ENCODE assay signal across 8 cellular contexts in genomic region chr1:184386271-184387068, GRCh38. TPM values are rescaled to one million over a fixed set of nuclear protein-coding genes. Genes with fewer than 3 reads are reported as not detected.
DNase-seq lines count a peak whose midpoint lies in the region; ATAC-seq, FAIRE-seq and TF ChIP-seq lines count a peak whose summit lies in the region.

A gene with protein sequence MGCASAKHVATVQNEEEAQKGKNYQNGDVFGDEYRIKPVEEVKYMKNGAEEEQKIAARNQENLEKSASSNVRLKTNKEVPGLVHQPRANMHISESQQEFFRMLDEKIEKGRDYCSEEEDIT (plus strand): TSS chr1:184387029. CDS start chr1:184477510, 90,481 bp downstream.

- H3K9me3 Mint-ChIP-seq in activated CD4-positive, alpha-beta T cell treated with anti-CD3 and anti-CD28 coated beads for 36 hours (ENCODE audit: low read depth) = no peaks in the 10 kb centered on the region

- H3K9me3 ChIP-seq in A549 = no peaks in the 10 kb centered on the region

- peak; percentile 66 to 79 for DNase-seq in A549 (ENCODE audit: low read depth in 1 of 2, low spot score in 1 of 2)
- peak; percentile 85 for DNase-seq in NCI-H446 treated with DMSO at 0.1 percent for 48 hours (lab: John Stamatoyannopoulos, UW)
- peak; percentile 89 for DNase-seq in activated CD4-positive, alpha-beta T cell treated with anti-CD3 and anti-CD28 coated beads for 36 hours
- DNase-seq in stimulated activated CD4-positive, alpha-beta T cell treated with anti-CD3 and anti-CD28 coated beads, Interleukin-15, amount 100 ng/mL, for 48 hours (ENCODE audit: low read depth in 2 of 2) = peak; percentile 38 to 68

- H3K4me1 Mint-ChIP-seq in activated CD4-positive, alpha-beta T cell treated with anti-CD3 and anti-CD28 coated beads for 36 hours = peaks cover 12% of the 10 kb centered on the region

- WGBS in A549 (ENCODE audit: missing lambda C conversion rate) = 7% methylated on average over 17 of the region's 78 CpGs

- H3K27ac Mint-ChIP-seq in activated CD4-positive, alpha-beta T cell treated with anti-CD3 and anti-CD28 coated beads for 36 hours = peak within 1 kb of the TSS; percentile 38

- no peak for TF ChIP-seq CTCF in A549 (IDR thresholded peaks at IDR 0.05)

- peak; percentile 53 for TF ChIP-seq POLR2A in A549 (IDR thresholded peaks at IDR 0.05; ENCODE audit: low read length)

- peaks cover 18% of the 10 kb centered on the region for H3K4me1 ChIP-seq in A549

- ATAC-seq in A549 (peak; percentile 88 to 95), GM18519 (IDR thresholded peaks at IDR 0.05; ENCODE audit: low FRiP score, unreplicated experiment) (peak; percentile 56), HG03103 (IDR thresholded peaks at IDR 0.05; ENCODE audit: low read depth, unreplicated experiment) (peak; percentile 82)
- peak; percentile 95 for ATAC-seq in activated CD4-positive, alpha-beta T cell treated with anti-CD3 and anti-CD28 coated beads for 36 hours

- H3K4me3 ChIP-seq in A549 = peak within 1 kb of the TSS; percentile 79

- CTCF ChIA-PET in A549 (lab: Yijun Ruan, JAX) = interaction anchor here (0.6 to 1.3 kb wide), 7 partner anchors 8 to 278 kb away, joined by 3 to 4 read pairs (median 3); no protein-coding TSS in a partner anchor
- CTCF ChIA-PET in activated CD4-positive, alpha-beta T cell treated with anti-CD3 and anti-CD28 coated beads for 36 hours (lab: Charles Lee) = interaction anchor here (0.6 to 1.4 kb wide), 3 partner anchors 9 to 277 kb away, joined by 3 to 5 read pairs (median 3); no protein-coding TSS in a partner anchor

- no peaks in the 10 kb centered on the region for H3K36me3 Mint-ChIP-seq in activated CD4-positive, alpha-beta T cell treated with anti-CD3 and anti-CD28 coated beads for 36 hours (ENCODE audit: low read depth)

- no peak for TF ChIP-seq RAD21 in A549 (conservative IDR thresholded peaks at IDR 0.05 in 1 of 2, IDR thresholded peaks at IDR 0.05 in 1 of 2)

- FAIRE-seq in A549 (lab: Jason Lieb, UNC) = no peak

- no peak for TF ChIP-seq EP300 in A549 (IDR thresholded peaks at IDR 0.05)

- intact Hi-C loops in activated CD4-positive, alpha-beta T cell treated with anti-CD3 and anti-CD28 coated beads for 36 hours (cut with DNase I, micrococcal nuclease) = loop anchor here (1.0 to 10.0 kb wide), 12 partner anchors 106 to 914 kb away; partner anchors contain the start of genes ARPC5 (in 2 of the 2), TSEN15 (in 2 of the 2), COLGALT2 (in 1 of the 2) and EDEM3 (in 1 of the 2)

- H3K4me2 ChIP-seq in A549 = peak within 1 kb of the TSS; percentile 91

- peaks cover 44% of the 10 kb centered on the region for H3K27me3 Mint-ChIP-seq in activated CD4-positive, alpha-beta T cell treated with anti-CD3 and anti-CD28 coated beads for 36 hours

- POLR2A ChIA-PET in A549 (lab: Yijun Ruan, JAX) = interaction anchor here (0.7 to 1.3 kb wide), 5 partner anchors 24 to 304 kb away, joined by 3 to 6 read pairs (median 4); no protein-coding TSS in a partner anchor
- POLR2A ChIA-PET in activated CD4-positive, alpha-beta T cell treated with anti-CD3 and anti-CD28 coated beads for 36 hours (lab: Charles Lee) = interaction anchor here (1.2 kb wide), 1 partner anchor 277 kb away, joined by 3 read pairs; no protein-coding TSS in a partner anchor

- H3K27ac ChIP-seq in A549 = peak within 1 kb of the TSS; percentile 76 to 88
- H3K27ac ChIP-seq in cingulate gyrus (ENCODE audit: low read depth, low read length) = peak within 1 kb of the TSS; percentile 65
- peak within 1 kb of the TSS; percentile 52 for H3K27ac ChIP-seq in layer of hippocampus (ENCODE audit: low read depth, low read length)

- H3K4me3 Mint-ChIP-seq in activated CD4-positive, alpha-beta T cell treated with anti-CD3 and anti-CD28 coated beads for 36 hours = peak within 1 kb of the TSS; percentile 66

- H3K27me3 ChIP-seq in layer of hippocampus (ENCODE audit: control insufficient read depth, insufficient read depth, low read length) = no peaks in the 10 kb centered on the region

TF ChIP-seq in A549, 52 proteins besides CTCF, POLR2A, EP300 and RAD21:
- TF ChIP-seq JUN (IDR thresholded peaks at IDR 0.05) (peak in 1 of 2 experiments; percentile 55; a peak in 2 of 5 replicates), GATA3 (IDR thresholded peaks at IDR 0.05; ENCODE audit: borderline replicate concordance) (no peak), CBX2 (IDR thresholded peaks at IDR 0.05; ENCODE audit: borderline replicate concordance, low read depth) (no peak), TP53 (CRISPR knock-in tag; IDR thresholded peaks at IDR 0.05) (no peak), SMC3 (IDR thresholded peaks at IDR 0.05) (no peak), ZC3H11A (IDR thresholded peaks at IDR 0.05) (no peak), RNF2 (IDR thresholded peaks at IDR 0.05; ENCODE audit: borderline replicate concordance, low read depth) (no peak), EHF (CRISPR knock-in tag; IDR thresholded peaks at IDR 0.05) (no peak), NFE2L2 (conservative IDR thresholded peaks at IDR 0.05; ENCODE audit: low read length) (no peak), MAFK (IDR thresholded peaks at IDR 0.05; ENCODE audit: partially characterized antibody) (no peak), KDM5A (IDR thresholded peaks at IDR 0.05) (no peak), PHF8 (IDR thresholded peaks at IDR 0.05; ENCODE audit: borderline replicate concordance, low read depth) (no peak), ESRRA (IDR thresholded peaks at IDR 0.05; ENCODE audit: borderline replicate concordance, low read length) (no peak), POLR2AphosphoS2 (conservative IDR thresholded peaks at IDR 0.05; ENCODE audit: low read length) (no peak), BCL3 (IDR thresholded peaks at IDR 0.05) (0 out of 3 replicates have a peak, but pooled peaks have one; percentile 13), FOSB (CRISPR knock-in tag; IDR thresholded peaks at IDR 0.05) (no peak), CEBPB (IDR thresholded peaks at IDR 0.05) (no peak)
- TF ChIP-seq, protein P1, sequence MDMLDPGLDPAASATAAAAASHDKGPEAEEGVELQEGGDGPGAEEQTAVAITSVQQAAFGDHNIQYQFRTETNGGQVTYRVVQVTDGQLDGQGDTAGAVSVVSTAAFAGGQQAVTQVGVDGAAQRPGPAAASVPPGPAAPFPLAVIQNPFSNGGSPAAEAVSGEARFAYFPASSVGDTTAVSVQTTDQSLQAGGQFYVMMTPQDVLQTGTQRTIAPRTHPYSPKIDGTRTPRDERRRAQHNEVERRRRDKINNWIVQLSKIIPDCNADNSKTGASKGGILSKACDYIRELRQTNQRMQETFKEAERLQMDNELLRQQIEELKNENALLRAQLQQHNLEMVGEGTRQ (IDR thresholded peaks at IDR 0.05) = no peak
- TF ChIP-seq, protein P2, sequence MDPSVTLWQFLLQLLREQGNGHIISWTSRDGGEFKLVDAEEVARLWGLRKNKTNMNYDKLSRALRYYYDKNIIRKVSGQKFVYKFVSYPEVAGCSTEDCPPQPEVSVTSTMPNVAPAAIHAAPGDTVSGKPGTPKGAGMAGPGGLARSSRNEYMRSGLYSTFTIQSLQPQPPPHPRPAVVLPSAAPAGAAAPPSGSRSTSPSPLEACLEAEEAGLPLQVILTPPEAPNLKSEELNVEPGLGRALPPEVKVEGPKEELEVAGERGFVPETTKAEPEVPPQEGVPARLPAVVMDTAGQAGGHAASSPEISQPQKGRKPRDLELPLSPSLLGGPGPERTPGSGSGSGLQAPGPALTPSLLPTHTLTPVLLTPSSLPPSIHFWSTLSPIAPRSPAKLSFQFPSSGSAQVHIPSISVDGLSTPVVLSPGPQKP (IDR thresholded peaks at IDR 0.05; ENCODE audit: low read depth, low read length) = no peak
- TF ChIP-seq, protein P3, sequence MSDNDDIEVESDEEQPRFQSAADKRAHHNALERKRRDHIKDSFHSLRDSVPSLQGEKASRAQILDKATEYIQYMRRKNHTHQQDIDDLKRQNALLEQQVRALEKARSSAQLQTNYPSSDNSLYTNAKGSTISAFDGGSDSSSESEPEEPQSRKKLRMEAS (IDR thresholded peaks at IDR 0.05) = peak; percentile 39
- TF ChIP-seq, protein P4, sequence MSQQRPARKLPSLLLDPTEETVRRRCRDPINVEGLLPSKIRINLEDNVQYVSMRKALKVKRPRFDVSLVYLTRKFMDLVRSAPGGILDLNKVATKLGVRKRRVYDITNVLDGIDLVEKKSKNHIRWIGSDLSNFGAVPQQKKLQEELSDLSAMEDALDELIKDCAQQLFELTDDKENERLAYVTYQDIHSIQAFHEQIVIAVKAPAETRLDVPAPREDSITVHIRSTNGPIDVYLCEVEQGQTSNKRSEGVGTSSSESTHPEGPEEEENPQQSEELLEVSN (IDR thresholded peaks at IDR 0.05; ENCODE audit: borderline replicate concordance, low read depth) = peak; percentile 66

RNA-seq across cellular contexts. Expression of the gene that starts here (rescaled TPM):
- polyA plus RNA-seq in A549 (2011; rRNA removed) (9.6 and 11.6 TPM in 2 replicates), A549 (2017; fragmentation: RNase III; extraction: RNeasy Plus Mini Kit Qiagen cat#74134 plus additional on column Dnase treatment) (9.7 to 11.4 TPM (median 10.8 TPM) in 3 replicates)
- polyA plus RNA-seq in A549 (2012; cell fraction: cytosol; rRNA removed) = 2.5 and 2.6 TPM in 2 replicates
- 0.43 and 0.93 TPM in 2 replicates for polyA plus RNA-seq in A549 (2012; cell fraction: nucleus; rRNA removed)
- 1.3 and 1.6 TPM in 2 replicates for polyA minus RNA-seq in A549 (2011; rRNA and poly(A)+ RNA removed)
- 1 to 10 TPM; 2.6 to 6.1 TPM for total RNA-seq in activated CD4-positive, alpha-beta T cell treated with anti-CD3 and anti-CD28 coated beads for 36 hours

Comparison
In these comparisons a context has a peak if more than half of its experiments do, and no peak if none do; other contexts are left out.
1. Peak in every context shown above with its lines: DNase-seq, ATAC-seq, H3K4me3 ChIP-seq and H3K27ac ChIP-seq.